In the genomic region with DNA sequence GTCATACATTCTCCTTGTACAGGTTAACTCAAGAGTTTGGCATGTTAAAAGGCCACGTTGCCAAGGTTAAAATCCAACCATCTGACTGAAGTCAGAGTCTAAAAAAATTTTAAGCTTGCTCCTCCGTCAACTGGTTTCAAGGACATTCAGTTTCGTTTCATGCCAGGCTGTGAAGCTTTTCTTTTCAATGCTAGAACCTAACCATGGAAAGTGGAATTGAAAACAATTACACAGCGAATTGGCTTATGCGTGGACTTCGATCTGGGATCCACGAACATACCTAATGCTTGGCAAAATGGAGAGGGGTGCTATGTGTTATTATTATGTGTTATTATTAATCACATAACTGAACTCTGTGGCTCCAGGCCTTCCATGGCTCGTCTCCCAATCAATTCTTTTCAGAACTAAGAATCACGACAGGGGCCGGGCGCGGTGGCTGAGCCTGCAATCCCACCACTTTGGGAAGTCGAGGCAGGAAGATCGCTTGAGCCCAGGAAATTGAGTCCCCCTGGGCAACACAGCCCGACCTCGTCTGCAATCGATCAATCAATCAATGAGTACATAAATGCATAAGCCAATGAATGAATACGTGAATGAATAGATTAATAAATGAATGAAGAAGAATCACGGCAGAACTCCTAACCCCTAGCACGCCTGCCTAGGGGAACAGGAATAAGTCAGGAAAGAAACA, we compare ENCODE assay signal across 8 cellular contexts. TPM values are rescaled to one million over a fixed set of nuclear protein-coding genes. Genes with fewer than 3 reads are reported as not detected.
DNase-seq lines count a peak whose midpoint lies in the region; FAIRE-seq and TF ChIP-seq lines count a peak whose summit lies in the region.

No MANE protein-coding gene starts in this region.

- FAIRE-seq in GM12892 (lab: Jason Lieb, UNC) = peak; percentile 83

- DNase-seq in GM12892 (ENCODE audit: insufficient read length) = no peak
- DNase-seq in HFF-Myc (ENCODE audit: extremely low read depth, low read depth) = no peak
- DNase-seq in SK-MEL-5 (ENCODE audit: low read depth, low spot score) = peak; percentile 32
- DNase-seq in SK-N-DZ (ENCODE audit: low spot score) = no peak
- no peak for DNase-seq in ureter (ENCODE audit: low spot score)
- DNase-seq in HuH-7.5 (ENCODE audit: low spot score) = no peak

- H3K36me3 ChIP-seq in duodenal mucosa (ENCODE audit: control insufficient read depth in 1 of 2, insufficient read depth in 2 of 2, low read length in 2 of 2) (no peaks in the 10 kb centered on the region), mucosa of rectum (ENCODE audit: control insufficient read depth in 2 of 2, insufficient read depth in 2 of 2, low read length in 2 of 2) (no peaks in the 10 kb centered on the region)

- H3K9ac ChIP-seq in duodenal mucosa (ENCODE audit: low read depth in 1 of 2, low read length in 2 of 2) = peak overlapping the region; percentile 88 to 97
- H3K9ac ChIP-seq in mucosa of rectum (ENCODE audit: low read depth in 1 of 2, low read length in 2 of 2) = peak overlapping the region; percentile 95

- H3K27ac ChIP-seq in duodenal mucosa (ENCODE audit: low read depth, low read length) = peak overlapping the region; percentile 94
- H3K27ac ChIP-seq in mucosa of rectum (ENCODE audit: low read depth in 2 of 2, low read length in 2 of 2) = peak overlapping the region; percentile 97

- H3K4me1 ChIP-seq in duodenal mucosa (ENCODE audit: control insufficient read depth in 1 of 2, insufficient read depth in 2 of 2, low read length in 2 of 2) (peaks cover 16 to 18% of the 10 kb centered on the region in 2 donors), mucosa of rectum (ENCODE audit: control insufficient read depth in 2 of 2, insufficient read depth in 2 of 2, low read length in 2 of 2) (peaks cover 12 to 19% of the 10 kb centered on the region in 2 donors)

- 0 out of 2 replicates have a peak, but pooled peaks have one; percentile 18 for TF ChIP-seq POLR2A in GM12892 (IDR thresholded peaks at IDR 0.05; ENCODE audit: low read depth, low read length)

- no peak for TF ChIP-seq CTCF in HFF-Myc (IDR thresholded peaks at IDR 0.05; ENCODE audit: low read depth, low read length, missing control alignments)

- H3K27me3 ChIP-seq in duodenal mucosa (ENCODE audit: control insufficient read depth in 1 of 2, insufficient read depth in 2 of 2, low read length in 2 of 2) (no peaks in the 10 kb centered on the region), mucosa of rectum (ENCODE audit: control insufficient read depth in 2 of 2, insufficient read depth in 2 of 2, low read length in 2 of 2) (no peaks in the 10 kb centered on the region)

- in situ Hi-C loops in SK-MEL-5 (cut with HindIII; ENCODE audit: low pct_unique_long_range_greater_than_20kb, low sequenced_read_pairs) = no loop called here

- H3K9me3 ChIP-seq in duodenal mucosa (ENCODE audit: control insufficient read depth in 1 of 2, low read length in 2 of 2) (no peaks in the 10 kb centered on the region), mucosa of rectum (ENCODE audit: control insufficient read depth in 2 of 2, low read length in 2 of 2) (no peaks in the 10 kb centered on the region)

- H3K4me3 ChIP-seq in HFF-Myc (replicated peaks; ENCODE audit: low read depth, low read length) (peak overlapping the region; percentile 94), duodenal mucosa (ENCODE audit: low read depth in 1 of 2, low read length in 2 of 2) (peak overlapping the region; percentile 93 to 98), mucosa of rectum (ENCODE audit: low read length in 2 of 2) (peak overlapping the region; percentile 88 to 91)

RNA-seq across cellular contexts. Expression of a gene that starts 0.8 kb away (rescaled TPM):
- polyA plus RNA-seq in GM12892 (2012; ENCODE audit: missing spikeins) = 8.5 TPM
- total RNA-seq in SK-MEL-5 (2014; rRNA removed; shearing (Covaris generic)) = 13.2 and 13.3 TPM in 2 replicates
- 6.1 and 8.6 TPM in 2 replicates for polyA plus RNA-seq in SK-MEL-5 (2015; cell fraction: cytosol; rRNA removed)
- 25.0 and 28.3 TPM in 2 replicates for polyA plus RNA-seq in SK-MEL-5 (2015; cell fraction: nucleus; rRNA removed)
- polyA plus RNA-seq in SK-N-DZ (2014; cell fraction: cytosol; rRNA removed) = 19.9 and 24.2 TPM in 2 replicates
- 19.0 and 26.0 TPM in 2 replicates for polyA plus RNA-seq in SK-N-DZ (2014; cell fraction: nucleus; rRNA removed)
- total RNA-seq in ureter = 11.8 TPM

RNA-seq across cellular contexts. Expression of a gene that starts 7.1 kb away (rescaled TPM):
- polyA plus RNA-seq in GM12892 (2012; ENCODE audit: missing spikeins) = 13.6 TPM
- total RNA-seq in SK-MEL-5 (2014; rRNA removed; shearing (Covaris generic)) = 3.5 and 5.7 TPM in 2 replicates
- polyA plus RNA-seq in SK-MEL-5 (2015; cell fraction: cytosol; rRNA removed) = 3.2 and 3.8 TPM in 2 replicates
- polyA plus RNA-seq in SK-MEL-5 (2015; cell fraction: nucleus; rRNA removed) = 10.9 and 20.2 TPM in 2 replicates
- polyA plus RNA-seq in SK-N-DZ (2014; cell fraction: cytosol; rRNA removed) = 16.2 and 17.2 TPM in 2 replicates
- 25.2 and 30.9 TPM in 2 replicates for polyA plus RNA-seq in SK-N-DZ (2014; cell fraction: nucleus; rRNA removed)
- total RNA-seq in ureter = 33.5 TPM
